1 cellular context compared by ENCODE assay signal in genomic region chrX:45749375-45749774, GRCh38.
TF ChIP-seq lines count a peak whose summit lies in the region.

No MANE protein-coding gene starts in this region.

TF ChIP-seq in GM23338, 12 proteins besides CTCF, POLR2A, EP300 and RAD21 (continued from another document):
- TF ChIP-seq, protein P1, sequence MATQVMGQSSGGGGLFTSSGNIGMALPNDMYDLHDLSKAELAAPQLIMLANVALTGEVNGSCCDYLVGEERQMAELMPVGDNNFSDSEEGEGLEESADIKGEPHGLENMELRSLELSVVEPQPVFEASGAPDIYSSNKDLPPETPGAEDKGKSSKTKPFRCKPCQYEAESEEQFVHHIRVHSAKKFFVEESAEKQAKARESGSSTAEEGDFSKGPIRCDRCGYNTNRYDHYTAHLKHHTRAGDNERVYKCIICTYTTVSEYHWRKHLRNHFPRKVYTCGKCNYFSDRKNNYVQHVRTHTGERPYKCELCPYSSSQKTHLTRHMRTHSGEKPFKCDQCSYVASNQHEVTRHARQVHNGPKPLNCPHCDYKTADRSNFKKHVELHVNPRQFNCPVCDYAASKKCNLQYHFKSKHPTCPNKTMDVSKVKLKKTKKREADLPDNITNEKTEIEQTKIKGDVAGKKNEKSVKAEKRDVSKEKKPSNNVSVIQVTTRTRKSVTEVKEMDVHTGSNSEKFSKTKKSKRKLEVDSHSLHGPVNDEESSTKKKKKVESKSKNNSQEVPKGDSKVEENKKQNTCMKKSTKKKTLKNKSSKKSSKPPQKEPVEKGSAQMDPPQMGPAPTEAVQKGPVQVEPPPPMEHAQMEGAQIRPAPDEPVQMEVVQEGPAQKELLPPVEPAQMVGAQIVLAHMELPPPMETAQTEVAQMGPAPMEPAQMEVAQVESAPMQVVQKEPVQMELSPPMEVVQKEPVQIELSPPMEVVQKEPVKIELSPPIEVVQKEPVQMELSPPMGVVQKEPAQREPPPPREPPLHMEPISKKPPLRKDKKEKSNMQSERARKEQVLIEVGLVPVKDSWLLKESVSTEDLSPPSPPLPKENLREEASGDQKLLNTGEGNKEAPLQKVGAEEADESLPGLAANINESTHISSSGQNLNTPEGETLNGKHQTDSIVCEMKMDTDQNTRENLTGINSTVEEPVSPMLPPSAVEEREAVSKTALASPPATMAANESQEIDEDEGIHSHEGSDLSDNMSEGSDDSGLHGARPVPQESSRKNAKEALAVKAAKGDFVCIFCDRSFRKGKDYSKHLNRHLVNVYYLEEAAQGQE (IDR thresholded peaks at IDR 0.05; ENCODE audit: unreplicated experiment), result no peak
- no peak for TF ChIP-seq JUNB (IDR thresholded peaks at IDR 0.05; ENCODE audit: unreplicated experiment)
- no peak for TF ChIP-seq ZNF331 (CRISPR knock-in tag; IDR thresholded peaks at IDR 0.05; ENCODE audit: low read depth)
- no peak for TF ChIP-seq NANOG (IDR thresholded peaks at IDR 0.05; ENCODE audit: borderline replicate concordance)
- TF ChIP-seq EZH2 (IDR thresholded peaks at IDR 0.05; ENCODE audit: low read depth, unreplicated experiment), result no peak
- no peak for TF ChIP-seq ETS1 (IDR thresholded peaks at IDR 0.05)
TF ChIP-seq in GM23338: peak in this region for 0.
